In genomic region chr12:94405378-94406116, GRCh38 we compare ENCODE assay signal across 9 cellular contexts. TPM values are rescaled to one million over a fixed set of nuclear protein-coding genes. Genes with fewer than 3 reads are reported as not detected.
DNase-seq lines count a peak whose midpoint lies in the region; ATAC-seq, FAIRE-seq and TF ChIP-seq lines count a peak whose summit lies in the region.
"Had no signal": no experiment of that assay in that cellular context is flagged by ENCODE, and none has a peak within 500 bp of the region (broad histone marks: within the 10 kb centered on the region; RNA-seq: fewer than 3 reads in every experiment).

No MANE protein-coding gene starts in this region.

- 44 to 57% (median 49%) methylated on average over 3 of the region's 3 CpGs for WGBS in adrenal gland, 4 donors
- 68 to 83% methylated on average over 3 of the region's 3 CpGs for WGBS in thyroid gland, 2 donors

- H3K27me3 Mint-ChIP-seq in activated T-cell treated with anti-CD3 and anti-CD28 coated beads, Interleukin-2, amount 50 U/mL, for 72 hours (ENCODE audit: low read depth): no peaks in the 10 kb centered on the region

- intact Hi-C loops in adrenal gland (cut with DNase I) (no loop called here), thyroid gland (cut with DNase I) (no loop called here)

- no peak for ATAC-seq in activated T-cell treated with anti-CD3 and anti-CD28 coated beads, Interleukin-2, amount 50 U/mL, for 72 hours (replicated peaks in 1 of 2)
- peak; percentile 86 for ATAC-seq in HG02870 (IDR thresholded peaks at IDR 0.05; ENCODE audit: unreplicated experiment)

- TF ChIP-seq CTCF in adrenal gland (IDR thresholded peaks at IDR 0.05): no peak
- TF ChIP-seq CTCF in thyroid gland (IDR thresholded peaks at IDR 0.05): no peak

- H3K4me1 ChIP-seq in adrenal gland (replicated peaks in 1 of 2): peaks cover 0 to 17% of the 10 kb centered on the region in 2 donors
- H3K4me1 ChIP-seq in thyroid gland: peaks cover 10% of the 10 kb centered on the region in 2 donors
- H3K4me1 ChIP-seq: Caco-2 had no signal

- H3K27ac Mint-ChIP-seq in activated T-cell treated with anti-CD3 and anti-CD28 coated beads, Interleukin-2, amount 50 U/mL, for 72 hours: no peak overlapping the region

- H3K27ac ChIP-seq in adrenal gland (peak overlapping the region; percentile 8 to 64 (median 26)), thyroid gland (peak overlapping the region in 2 of 3 donors; percentile 32 to 50)

- H3K4me1 Mint-ChIP-seq in activated T-cell treated with anti-CD3 and anti-CD28 coated beads, Interleukin-2, amount 50 U/mL, for 72 hours (ENCODE audit: low read depth): peaks cover 17% of the 10 kb centered on the region

- H3K27me3 ChIP-seq in adrenal gland (no peaks in the 10 kb centered on the region), thyroid gland (no peaks in the 10 kb centered on the region)

- DNase-seq in activated T-cell treated with anti-CD3 and anti-CD28 coated beads, Interleukin-2, amount 50 U/mL, for 72 hours: no peak
- no peak for DNase-seq in activated T-cell treated with anti-CD3 and anti-CD28 coated beads, Interleukin-2, amount 50 U/mL, for 48 hours
- DNase-seq in adrenal gland (no peak), thyroid gland (no peak), HPDE6-E6E7 (ENCODE audit: extremely low spot score) (no peak), RCC 7860 (ENCODE audit: low spot score) (no peak)
- DNase-seq in activated naive CD4-positive, alpha-beta T cell (lab: John Stamatoyannopoulos, UW): no peak
- DNase-seq: Caco-2 had no signal

- H3K9me3 Mint-ChIP-seq in activated T-cell treated with anti-CD3 and anti-CD28 coated beads, Interleukin-2, amount 50 U/mL, for 72 hours: peaks cover 0 to 4% of the 10 kb centered on the region in 2 donors

- no peak for FAIRE-seq in RCC 7860 (lab: Jason Lieb, UNC)

- TF ChIP-seq POLR2A in adrenal gland (IDR thresholded peaks at IDR 0.05) (no peak), thyroid gland (IDR thresholded peaks at IDR 0.05) (no peak)

- H3K4me3 ChIP-seq in adrenal gland (peak overlapping the region in 3 of 4 donors; percentile 22 to 52 (median 46)), thyroid gland (replicated peaks in 1 of 3) (no peak overlapping the region)

- H3K36me3 ChIP-seq in adrenal gland (replicated peaks in 1 of 2): no peaks in the 10 kb centered on the region
- H3K36me3 ChIP-seq in thyroid gland: no peaks in the 10 kb centered on the region

- H3K36me3 Mint-ChIP-seq in activated T-cell treated with anti-CD3 and anti-CD28 coated beads, Interleukin-2, amount 50 U/mL, for 72 hours (ENCODE audit: insufficient read depth in 2 of 2): peaks cover 8 to 20% of the 10 kb centered on the region in 2 donors

- H3K4me3 Mint-ChIP-seq in activated T-cell treated with anti-CD3 and anti-CD28 coated beads, Interleukin-2, amount 50 U/mL, for 72 hours: peak overlapping the region; percentile 45 to 55

- H3K9me3 ChIP-seq in adrenal gland (replicated peaks in 1 of 3) (peaks cover 0 to 4% (median 0%) of the 10 kb centered on the region in 3 donors), thyroid gland (no peaks in the 10 kb centered on the region)
- H3K9me3 ChIP-seq: Caco-2 had no signal

RNA-seq across cellular contexts. Expression of gene CEP83, which starts 54.1 kb away (rescaled TPM):
- total RNA-seq in activated T-cell treated with anti-CD3 and anti-CD28 coated beads, Interleukin-2, amount 50 U/mL, for 72 hours: 10 to 100 TPM; 23.3 to 26.3 TPM
- total RNA-seq in adrenal gland (10 to 100 TPM in 7 of 8 donors, 1 to 10 TPM in 1; 7.8 to 30.4 (median 14.4) TPM), thyroid gland (10 to 100 TPM; 24.1 to 41.9 (median 29.4) TPM)
- polyA plus RNA-seq in adrenal gland: 10 to 100 TPM; 19.6 to 21.1 (median 20.2) TPM

Comparison
In these comparisons a context has a peak if more than half of its experiments do, and no peak if none do; other contexts are left out.
1. H3K4me3 ChIP-seq: peak in adrenal gland (3 of 4); none in thyroid gland (0 of 3).